ENCODE assay signal across 1 cellular context in genomic region chr1:16082283-16083038, GRCh38.
A peak's percentile ranks its signal among the peaks of the same experiment; 100 is the strongest.
TF ChIP-seq lines count a peak whose summit lies in the region.

No MANE protein-coding gene starts in this region.

TF ChIP-seq in HepG2, 621 proteins besides CTCF, POLR2A, EP300 and RAD21 (continued from another document and continues in another):
- TF ChIP-seq, protein P1, sequence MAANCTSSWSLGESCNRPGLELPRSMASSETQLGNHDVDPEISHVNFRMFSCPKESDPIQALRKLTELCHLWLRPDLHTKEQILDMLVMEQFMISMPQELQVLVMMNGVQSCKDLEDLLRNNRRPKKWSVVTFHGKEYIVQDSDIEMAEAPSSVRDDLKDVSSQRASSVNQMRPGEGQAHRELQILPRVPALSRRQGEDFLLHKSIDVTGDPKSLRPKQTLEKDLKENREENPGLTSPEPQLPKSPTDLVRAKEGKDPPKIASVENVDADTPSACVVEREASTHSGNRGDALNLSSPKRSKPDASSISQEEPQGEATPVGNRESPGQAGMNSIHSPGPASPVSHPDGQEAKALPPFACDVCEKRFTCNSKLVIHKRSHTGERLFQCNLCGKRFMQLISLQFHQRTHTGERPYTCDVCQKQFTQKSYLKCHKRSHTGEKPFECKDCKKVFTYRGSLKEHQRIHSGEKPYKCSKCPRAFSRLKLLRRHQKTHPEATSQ (CRISPR knock-in tag; IDR thresholded peaks at IDR 0.05; ENCODE audit: borderline replicate concordance): no peak
- TF ChIP-seq ZFP62 (CRISPR knock-in tag; IDR thresholded peaks at IDR 0.05): no peak
- no peak for TF ChIP-seq ZNF775 (CRISPR knock-in tag; IDR thresholded peaks at IDR 0.05; ENCODE audit: borderline replicate concordance)
- TF ChIP-seq ZNF670 (CRISPR knock-in tag; IDR thresholded peaks at IDR 0.05; ENCODE audit: borderline replicate concordance): no peak
- TF ChIP-seq ZNF576 (CRISPR knock-in tag; IDR thresholded peaks at IDR 0.05): no peak
- TF ChIP-seq XRCC5 (optimal IDR thresholded peaks at IDR 0.05; ENCODE audit: low read length): peak; percentile 24
- TF ChIP-seq TEAD3 (CRISPR knock-in tag; optimal IDR thresholded peaks at IDR 0.05; ENCODE audit: borderline replicate concordance): peak; percentile 22
- TF ChIP-seq, protein P2, sequence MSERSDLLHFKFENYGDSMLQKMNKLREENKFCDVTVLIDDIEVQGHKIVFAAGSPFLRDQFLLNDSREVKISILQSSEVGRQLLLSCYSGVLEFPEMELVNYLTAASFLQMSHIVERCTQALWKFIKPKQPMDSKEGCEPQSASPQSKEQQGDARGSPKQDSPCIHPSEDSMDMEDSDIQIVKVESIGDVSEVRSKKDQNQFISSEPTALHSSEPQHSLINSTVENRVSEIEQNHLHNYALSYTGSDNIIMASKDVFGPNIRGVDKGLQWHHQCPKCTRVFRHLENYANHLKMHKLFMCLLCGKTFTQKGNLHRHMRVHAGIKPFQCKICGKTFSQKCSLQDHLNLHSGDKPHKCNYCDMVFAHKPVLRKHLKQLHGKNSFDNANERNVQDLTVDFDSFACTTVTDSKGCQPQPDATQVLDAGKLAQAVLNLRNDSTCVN (CRISPR knock-in tag; IDR thresholded peaks at IDR 0.05; ENCODE audit: borderline replicate concordance): no peak; the same call in 1 of the 2 replicates
- TF ChIP-seq ZNF772 (CRISPR knock-in tag; IDR thresholded peaks at IDR 0.05): no peak
- 0 out of 2 replicates have a peak, but pooled peaks have one; percentile 24 for TF ChIP-seq ZBTB38 (CRISPR knock-in tag; IDR thresholded peaks at IDR 0.05)
- TF ChIP-seq ELF3 (CRISPR knock-in tag; IDR thresholded peaks at IDR 0.05): no peak
- no peak for TF ChIP-seq SPEN (CRISPR knock-in tag; IDR thresholded peaks at IDR 0.05; ENCODE audit: low read depth)
- TF ChIP-seq ZKSCAN1 (IDR thresholded peaks at IDR 0.05; ENCODE audit: low read length): peak; percentile 96
- no peak for TF ChIP-seq FOSL2 (CRISPR knock-in tag; IDR thresholded peaks at IDR 0.05)
- no peak for TF ChIP-seq ZNF768 (CRISPR knock-in tag; IDR thresholded peaks at IDR 0.05)
- 0 out of 2 replicates have a peak, but pooled peaks have one; percentile 51 for TF ChIP-seq HNRNPL (IDR thresholded peaks at IDR 0.05; ENCODE audit: low read depth, low read length)
- TF ChIP-seq, protein P3, sequence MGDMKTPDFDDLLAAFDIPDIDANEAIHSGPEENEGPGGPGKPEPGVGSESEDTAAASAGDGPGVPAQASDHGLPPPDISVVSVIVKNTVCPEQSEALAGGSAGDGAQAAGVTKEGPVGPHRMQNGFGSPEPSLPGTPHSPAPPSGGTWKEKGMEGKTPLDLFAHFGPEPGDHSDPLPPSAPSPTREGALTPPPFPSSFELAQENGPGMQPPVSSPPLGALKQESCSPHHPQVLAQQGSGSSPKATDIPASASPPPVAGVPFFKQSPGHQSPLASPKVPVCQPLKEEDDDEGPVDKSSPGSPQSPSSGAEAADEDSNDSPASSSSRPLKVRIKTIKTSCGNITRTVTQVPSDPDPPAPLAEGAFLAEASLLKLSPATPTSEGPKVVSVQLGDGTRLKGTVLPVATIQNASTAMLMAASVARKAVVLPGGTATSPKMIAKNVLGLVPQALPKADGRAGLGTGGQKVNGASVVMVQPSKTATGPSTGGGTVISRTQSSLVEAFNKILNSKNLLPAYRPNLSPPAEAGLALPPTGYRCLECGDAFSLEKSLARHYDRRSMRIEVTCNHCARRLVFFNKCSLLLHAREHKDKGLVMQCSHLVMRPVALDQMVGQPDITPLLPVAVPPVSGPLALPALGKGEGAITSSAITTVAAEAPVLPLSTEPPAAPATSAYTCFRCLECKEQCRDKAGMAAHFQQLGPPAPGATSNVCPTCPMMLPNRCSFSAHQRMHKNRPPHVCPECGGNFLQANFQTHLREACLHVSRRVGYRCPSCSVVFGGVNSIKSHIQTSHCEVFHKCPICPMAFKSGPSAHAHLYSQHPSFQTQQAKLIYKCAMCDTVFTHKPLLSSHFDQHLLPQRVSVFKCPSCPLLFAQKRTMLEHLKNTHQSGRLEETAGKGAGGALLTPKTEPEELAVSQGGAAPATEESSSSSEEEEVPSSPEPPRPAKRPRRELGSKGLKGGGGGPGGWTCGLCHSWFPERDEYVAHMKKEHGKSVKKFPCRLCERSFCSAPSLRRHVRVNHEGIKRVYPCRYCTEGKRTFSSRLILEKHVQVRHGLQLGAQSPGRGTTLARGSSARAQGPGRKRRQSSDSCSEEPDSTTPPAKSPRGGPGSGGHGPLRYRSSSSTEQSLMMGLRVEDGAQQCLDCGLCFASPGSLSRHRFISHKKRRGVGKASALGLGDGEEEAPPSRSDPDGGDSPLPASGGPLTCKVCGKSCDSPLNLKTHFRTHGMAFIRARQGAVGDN (CRISPR knock-in tag; IDR thresholded peaks at IDR 0.05): peak; percentile 31
- no peak for TF ChIP-seq ZBED4 (CRISPR knock-in tag; IDR thresholded peaks at IDR 0.05; ENCODE audit: borderline replicate concordance)
- TF ChIP-seq KDM6A (CRISPR knock-in tag; IDR thresholded peaks at IDR 0.05; ENCODE audit: low read depth): no peak
- TF ChIP-seq MIXL1 (CRISPR knock-in tag; IDR thresholded peaks at IDR 0.05): no peak
- no peak for TF ChIP-seq ZBTB42 (CRISPR knock-in tag; IDR thresholded peaks at IDR 0.05)
- TF ChIP-seq HIC2 (CRISPR knock-in tag; IDR thresholded peaks at IDR 0.05; ENCODE audit: low read depth): no peak
- TF ChIP-seq, protein P4, sequence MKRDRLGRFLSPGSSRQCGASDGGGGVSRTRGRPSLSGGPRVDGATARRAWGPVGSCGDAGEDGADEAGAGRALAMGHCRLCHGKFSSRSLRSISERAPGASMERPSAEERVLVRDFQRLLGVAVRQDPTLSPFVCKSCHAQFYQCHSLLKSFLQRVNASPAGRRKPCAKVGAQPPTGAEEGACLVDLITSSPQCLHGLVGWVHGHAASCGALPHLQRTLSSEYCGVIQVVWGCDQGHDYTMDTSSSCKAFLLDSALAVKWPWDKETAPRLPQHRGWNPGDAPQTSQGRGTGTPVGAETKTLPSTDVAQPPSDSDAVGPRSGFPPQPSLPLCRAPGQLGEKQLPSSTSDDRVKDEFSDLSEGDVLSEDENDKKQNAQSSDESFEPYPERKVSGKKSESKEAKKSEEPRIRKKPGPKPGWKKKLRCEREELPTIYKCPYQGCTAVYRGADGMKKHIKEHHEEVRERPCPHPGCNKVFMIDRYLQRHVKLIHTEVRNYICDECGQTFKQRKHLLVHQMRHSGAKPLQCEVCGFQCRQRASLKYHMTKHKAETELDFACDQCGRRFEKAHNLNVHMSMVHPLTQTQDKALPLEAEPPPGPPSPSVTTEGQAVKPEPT (CRISPR knock-in tag; IDR thresholded peaks at IDR 0.05; ENCODE audit: low read depth): no peak
- TF ChIP-seq ZNF652 (CRISPR knock-in tag; IDR thresholded peaks at IDR 0.05; ENCODE audit: borderline replicate concordance, low read depth): no peak
- no peak for TF ChIP-seq SMAD9 (CRISPR knock-in tag; IDR thresholded peaks at IDR 0.05)
- TF ChIP-seq HMGXB4 (CRISPR knock-in tag; IDR thresholded peaks at IDR 0.05; ENCODE audit: borderline replicate concordance in 1 of 2, low read depth in 1 of 2): 0 out of 4 replicates have a peak, but pooled peaks of 1 of the 2 experiments have one; percentile 23
- no peak for TF ChIP-seq LBX2 (CRISPR knock-in tag; IDR thresholded peaks at IDR 0.05; ENCODE audit: borderline replicate concordance)
- TF ChIP-seq, protein P5, sequence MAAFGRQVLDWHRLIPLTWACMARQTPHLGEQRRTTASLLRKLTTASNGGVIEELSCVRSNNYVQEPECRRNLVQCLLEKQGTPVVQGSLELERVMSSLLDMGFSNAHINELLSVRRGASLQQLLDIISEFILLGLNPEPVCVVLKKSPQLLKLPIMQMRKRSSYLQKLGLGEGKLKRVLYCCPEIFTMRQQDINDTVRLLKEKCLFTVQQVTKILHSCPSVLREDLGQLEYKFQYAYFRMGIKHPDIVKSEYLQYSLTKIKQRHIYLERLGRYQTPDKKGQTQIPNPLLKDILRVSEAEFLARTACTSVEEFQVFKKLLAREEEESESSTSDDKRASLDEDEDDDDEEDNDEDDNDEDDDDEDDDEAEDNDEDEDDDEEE (CRISPR knock-in tag; IDR thresholded peaks at IDR 0.05): no peak
- 0 out of 2 replicates have a peak, but pooled peaks have one; percentile 18 for TF ChIP-seq KDM2A (CRISPR knock-in tag; IDR thresholded peaks at IDR 0.05; ENCODE audit: borderline replicate concordance, low read depth)
- 0 out of 2 replicates have a peak, but pooled peaks have one; percentile 39 for TF ChIP-seq SP140L (CRISPR knock-in tag; IDR thresholded peaks at IDR 0.05; ENCODE audit: borderline replicate concordance)
- TF ChIP-seq, protein P6, sequence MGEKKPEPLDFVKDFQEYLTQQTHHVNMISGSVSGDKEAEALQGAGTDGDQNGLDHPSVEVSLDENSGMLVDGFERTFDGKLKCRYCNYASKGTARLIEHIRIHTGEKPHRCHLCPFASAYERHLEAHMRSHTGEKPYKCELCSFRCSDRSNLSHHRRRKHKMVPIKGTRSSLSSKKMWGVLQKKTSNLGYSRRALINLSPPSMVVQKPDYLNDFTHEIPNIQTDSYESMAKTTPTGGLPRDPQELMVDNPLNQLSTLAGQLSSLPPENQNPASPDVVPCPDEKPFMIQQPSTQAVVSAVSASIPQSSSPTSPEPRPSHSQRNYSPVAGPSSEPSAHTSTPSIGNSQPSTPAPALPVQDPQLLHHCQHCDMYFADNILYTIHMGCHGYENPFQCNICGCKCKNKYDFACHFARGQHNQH (CRISPR knock-in tag; IDR thresholded peaks at IDR 0.05): 0 out of 2 replicates have a peak, but pooled peaks have one; percentile 38
- TF ChIP-seq, protein P7, sequence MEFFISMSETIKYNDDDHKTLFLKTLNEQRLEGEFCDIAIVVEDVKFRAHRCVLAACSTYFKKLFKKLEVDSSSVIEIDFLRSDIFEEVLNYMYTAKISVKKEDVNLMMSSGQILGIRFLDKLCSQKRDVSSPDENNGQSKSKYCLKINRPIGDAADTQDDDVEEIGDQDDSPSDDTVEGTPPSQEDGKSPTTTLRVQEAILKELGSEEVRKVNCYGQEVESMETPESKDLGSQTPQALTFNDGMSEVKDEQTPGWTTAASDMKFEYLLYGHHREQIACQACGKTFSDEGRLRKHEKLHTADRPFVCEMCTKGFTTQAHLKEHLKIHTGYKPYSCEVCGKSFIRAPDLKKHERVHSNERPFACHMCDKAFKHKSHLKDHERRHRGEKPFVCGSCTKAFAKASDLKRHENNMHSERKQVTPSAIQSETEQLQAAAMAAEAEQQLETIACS (CRISPR knock-in tag; IDR thresholded peaks at IDR 0.05): no peak
- 0 out of 2 replicates have a peak, but pooled peaks have one; percentile 36 for TF ChIP-seq ZNF547 (CRISPR knock-in tag; IDR thresholded peaks at IDR 0.05)
- 0 out of 2 replicates have a peak, but pooled peaks have one; percentile 12 for TF ChIP-seq ZBTB21 (CRISPR knock-in tag; IDR thresholded peaks at IDR 0.05)
